30 cellular contexts compared by ENCODE assay signal in genomic region chr10:132402781-132403241, GRCh38. TPM values are rescaled to one million over a fixed set of nuclear protein-coding genes. Genes with fewer than 3 reads are reported as not detected.
DNase-seq lines count a peak whose midpoint lies in the region; ATAC-seq and TF ChIP-seq lines count a peak whose summit lies in the region.
"Had no signal": no experiment of that assay in that cellular context is flagged by ENCODE, and none has a peak within 500 bp of the region (broad histone marks: within the 10 kb centered on the region; RNA-seq: fewer than 3 reads in every experiment).

No MANE protein-coding gene starts in this region.

- no peak overlapping the region for H4K5ac ChIP-seq in IMR-90 (ENCODE audit: low read depth, low read length)

- DNase-seq in IMR-90 = no peak
- no peak for DNase-seq in colonic mucosa
- DNase-seq in lower lobe of right lung = peak; percentile 39
- peak; percentile 25 for DNase-seq in stomach
- no peak for DNase-seq in NCI-H2029 treated with DMSO at 0.1 percent for 48 hours (lab: John Stamatoyannopoulos, UW)
- no peak for DNase-seq in NCI-H774 (lab: John Stamatoyannopoulos, UW)
- no peak for DNase-seq in germinal center (ENCODE audit: low spot score)
- DNase-seq: activated B cell treated with CpG ODN at 0.5 μM for 24 hours; activated CD4-positive, alpha-beta T cell treated with anti-CD3 and anti-CD28 coated beads, Interleukin-2, amount 50 U/mL, for 1 hour; activated naive CD4-positive, alpha-beta T cell; activated T-cell treated with anti-CD3 and anti-CD28 coated beads, Interleukin-2, amount 50 U/mL, for 4 hours; Calu3; effector memory CD4-positive, alpha-beta T cell; erythroblast; foreskin fibroblast; mesendoderm; NCI-H1048; NCI-H1694; NCI-H2171; NCI-H510A treated with DMSO at 0.1 percent for 48 hours; NK-92 treated with Interleukin-12 subunit alpha and Interleukin-12 subunit beta, amount 100 ng/mL, for 24 hours; PC-9; uterus had no signal

- H3K9me3 ChIP-seq in IMR-90 (ENCODE audit: control insufficient read depth, insufficient read depth, low read length) = no peaks in the 10 kb centered on the region
- H3K9me3 ChIP-seq in colonic mucosa = no peaks in the 10 kb centered on the region
- no peaks in the 10 kb centered on the region for H3K9me3 ChIP-seq in lower lobe of right lung
- H3K9me3 ChIP-seq in stomach = no peaks in the 10 kb centered on the region
- H3K9me3 ChIP-seq: breast epithelium, uterus had no signal

- POLR2A ChIA-PET in IMR-90 (lab: Charles Lee; ENCODE audit: unreplicated experiment) = no interaction called here

- no peak overlapping the region for H2BK120ac ChIP-seq in IMR-90 (ENCODE audit: low read depth, low read length)

- H3K4me2 ChIP-seq in IMR-90 (ENCODE audit: low read depth, low read length) = no peak overlapping the region
- H3K4me2 ChIP-seq: smooth muscle cell had no signal

- no peak overlapping the region for H3K4ac ChIP-seq in IMR-90 (ENCODE audit: low read depth, low read length)

- no peak overlapping the region for H2AK5ac ChIP-seq in IMR-90 (ENCODE audit: low read depth, low read length)

- no peak overlapping the region for H4K91ac ChIP-seq in IMR-90 (ENCODE audit: insufficient read depth, low read depth, low read length)

- intact Hi-C loops in IMR-90 (cut with micrococcal nuclease) (no loop called here), colonic mucosa (cut with DNase I) (no loop called here), lower lobe of right lung (cut with DNase I) (no loop called here), stomach (cut with DNase I; ENCODE audit: low total_unique reads) (no loop called here)

- H2AK9ac ChIP-seq in IMR-90 (replicated peaks; ENCODE audit: low read depth, low read length, poor library complexity) = peak overlapping the region; percentile 15

- no peak for TF ChIP-seq RAD21 in IMR-90 (IDR thresholded peaks at IDR 0.05; ENCODE audit: low read length)

- H3K18ac ChIP-seq in IMR-90 (ENCODE audit: low read depth, low read length) = no peak overlapping the region

- TF ChIP-seq POLR2A in IMR-90 (IDR thresholded peaks at IDR 0.05; ENCODE audit: low read depth, low read length) = no peak
- TF ChIP-seq POLR2A in stomach (IDR thresholded peaks at IDR 0.05) = no peak

- no peak overlapping the region for H2BK20ac ChIP-seq in IMR-90 (ENCODE audit: low read depth, low read length)

- H3K4me1 ChIP-seq in IMR-90 (ENCODE audit: control insufficient read depth, insufficient read depth, low read length) (peaks cover 11% of the 10 kb centered on the region), colonic mucosa (peaks cover 52% of the 10 kb centered on the region), lower lobe of right lung (peaks cover 60% of the 10 kb centered on the region), stomach (peaks cover 80 to 98% (median 90%) of the 10 kb centered on the region in 4 donors)

- no peak overlapping the region for H2AFZ ChIP-seq in IMR-90 (replicated peaks; ENCODE audit: low read length, poor library complexity)
- H2AFZ ChIP-seq: PC-9 had no signal

- peaks cover 3% of the 10 kb centered on the region for H4K20me1 ChIP-seq in IMR-90 (ENCODE audit: insufficient read depth, low read length)

- BruUV-seq in IMR-90 (replicated peaks; lab: Mats Ljungman, UMichigan) = no TSS peak

- H3K9ac ChIP-seq in IMR-90 (ENCODE audit: low read depth, low read length) = no peak overlapping the region
- peak overlapping the region in 1 of 2 donors; percentile 96 for H3K9ac ChIP-seq in colonic mucosa (ENCODE audit: low read depth in 2 of 2, low read length in 2 of 2)

- H3K36me3 ChIP-seq in IMR-90 (ENCODE audit: control insufficient read depth, insufficient read depth, low read length) (peaks cover 18% of the 10 kb centered on the region; the same call in 1 of the 2 replicates), colonic mucosa (peaks cover 21% of the 10 kb centered on the region), lower lobe of right lung (peaks cover 29% of the 10 kb centered on the region), stomach (peaks cover 23 to 31% (median 28%) of the 10 kb centered on the region in 4 donors)
- H3K36me3 ChIP-seq: breast epithelium, uterus had no signal

- WGBS in IMR-90 (ENCODE audit: extremely low coverage in 2 of 2, insufficient read length in 1 of 2), 2 experiments = 81% methylated on average over 15 of the region's 24 CpGs; no CpG with 5 or more reads in 1 of the 2 experiments
- WGBS in stomach, 5 donors = 74 to 85% (median 78%) methylated on average over 11 to 24 of the region's 24 CpGs

- TF ChIP-seq CTCF in IMR-90 (conservative IDR thresholded peaks at IDR 0.05; ENCODE audit: low read depth, low read length) = no peak
- TF ChIP-seq CTCF in colonic mucosa (IDR thresholded peaks at IDR 0.05) = no peak
- no peak for TF ChIP-seq CTCF in lower lobe of right lung (IDR thresholded peaks at IDR 0.05)
- no peak for TF ChIP-seq CTCF in stomach (IDR thresholded peaks at IDR 0.05)

- peaks cover 5% of the 10 kb centered on the region; the same call in 1 of the 2 replicates for H3K9me1 ChIP-seq in IMR-90 (ENCODE audit: insufficient read depth, low read length)

- no peak for TF ChIP-seq EP300 in stomach (IDR thresholded peaks at IDR 0.05)

- no peak overlapping the region for H2BK5ac ChIP-seq in IMR-90 (ENCODE audit: low read depth, low read length, poor library complexity, severe bottlenecking)

- in situ Hi-C loops in IMR-90 (cut with MboI; ENCODE audit: low sequenced_read_pairs) = no loop called here

- dilution Hi-C loops in IMR-90 (cut with HindIII; ENCODE audit: low sequenced_read_pairs, unreplicated experiment) = no loop called here

- H3K56ac ChIP-seq in IMR-90 (ENCODE audit: extremely low read depth, insufficient read depth, low read length) = no peak overlapping the region

- no peak overlapping the region for H3K23ac ChIP-seq in IMR-90 (ENCODE audit: low read depth, low read length)

- peaks cover 6 to 27% of the 10 kb centered on the region in 2 experiments; a peak in 3 of 4 replicates for H3K79me1 ChIP-seq in IMR-90 (ENCODE audit: low read depth in 1 of 2, low read length in 2 of 2)

- H3K27ac ChIP-seq in IMR-90 (ENCODE audit: insufficient read depth, low read length) (no peak overlapping the region), colonic mucosa (peak overlapping the region; percentile 86), lower lobe of right lung (peak overlapping the region; percentile 80), stomach (peak overlapping the region; percentile 96 to 99 (median 98))
- H3K27ac ChIP-seq: C4-2B had no signal

- H3K27me3 ChIP-seq in IMR-90 (ENCODE audit: control insufficient read depth, insufficient read depth, low read length) = no peaks in the 10 kb centered on the region
- no peaks in the 10 kb centered on the region for H3K27me3 ChIP-seq in colonic mucosa
- no peaks in the 10 kb centered on the region for H3K27me3 ChIP-seq in lower lobe of right lung (ENCODE audit: low read depth)
- no peaks in the 10 kb centered on the region for H3K27me3 ChIP-seq in stomach
- H3K27me3 ChIP-seq: breast epithelium, uterus had no signal

- H3K14ac ChIP-seq in IMR-90 (replicated peaks; ENCODE audit: low read depth, low read length) = no peak overlapping the region

- no peak overlapping the region for H2BK15ac ChIP-seq in IMR-90 (ENCODE audit: low read depth, low read length)

- no peak overlapping the region for H4K8ac ChIP-seq in IMR-90 (ENCODE audit: low read depth in 2 of 2, low read length in 2 of 2)

- CTCF ChIA-PET in IMR-90 (lab: Yijun Ruan, JAX) = no interaction called here

- H3K4me3 ChIP-seq in IMR-90 (ENCODE audit: insufficient read depth, low read depth, low read length) (no peak overlapping the region), colonic mucosa (no peak overlapping the region), lower lobe of right lung (no peak overlapping the region), stomach (no peak overlapping the region)
- H3K4me3 ChIP-seq: breast epithelium, PC-9, smooth muscle cell, uterus had no signal

- ATAC-seq in IMR-90 (ENCODE audit: low read depth) (no peak), lower lobe of right lung (no peak), HG03025 (IDR thresholded peaks at IDR 0.05; ENCODE audit: low FRiP score, unreplicated experiment) (no peak)
- ATAC-seq: activated T-cell treated with anti-CD3 and anti-CD28 coated beads, Interleukin-2, amount 50 U/mL, for 4 hours; HCT116; left colon; naive thymus-derived CD8-positive, alpha-beta T cell had no signal

TF ChIP-seq in IMR-90, 13 proteins besides CTCF, POLR2A, EP300 and RAD21 (continues in another document):
- TF ChIP-seq RCOR1 (IDR thresholded peaks at IDR 0.05; ENCODE audit: insufficient replicate concordance, low read length) (no peak), MXI1 (IDR thresholded peaks at IDR 0.05; ENCODE audit: borderline replicate concordance, low read depth, low read length) (no peak), SMC3 (IDR thresholded peaks at IDR 0.05; ENCODE audit: low read depth, low read length) (no peak), MAFK (IDR thresholded peaks at IDR 0.05; ENCODE audit: low read depth, low read length) (no peak), USF2 (IDR thresholded peaks at IDR 0.05; ENCODE audit: low read depth, low read length) (no peak), NFE2L2 (IDR thresholded peaks at IDR 0.05; ENCODE audit: low read depth, low read length) (no peak), ELK1 (IDR thresholded peaks at IDR 0.05; ENCODE audit: borderline replicate concordance, low read depth, low read length) (no peak), MAZ (IDR thresholded peaks at IDR 0.05; ENCODE audit: borderline replicate concordance, low read depth, low read length) (no peak)

RNA-seq across cellular contexts. Expression of gene PWWP2B, which starts 5.8 kb away (rescaled TPM):
- total RNA-seq in IMR-90 (2012; rRNA removed) (1.9 and 2.2 TPM in 2 replicates), colonic mucosa (10 to 100 TPM; 33.8 to 61.0 TPM), lower lobe of right lung (25.2 TPM), stomach (100 to 1,000 TPM in 1 of 5 donors, 10 to 100 TPM in 3, 1 to 10 TPM in 1; 8.5 to 167 (median 22.9) TPM)
- polyA plus RNA-seq in IMR-90 (2012; rRNA removed) (1.7 and 2.1 TPM in 2 replicates), stomach (10 to 100 TPM; 14.2 to 24.4 (median 22.7) TPM)
- polyA plus RNA-seq in IMR-90 (2012; cell fraction: cytosol; rRNA removed) = 2.2 and 3.6 TPM in 2 replicates
- polyA plus RNA-seq in IMR-90 (2012; cell fraction: nucleus; rRNA removed; ENCODE audit: low replicate concordance) = 1.8 and 4.6 TPM in 2 replicates

Comparison
In these comparisons a context has a peak if more than half of its experiments do, and no peak if none do; other contexts are left out.
1. DNase-seq: peak in lower lobe of right lung (single experiment) and stomach (single experiment); none in IMR-90 (single experiment), colonic mucosa (single experiment), NCI-H2029 treated with DMSO at 0.1 percent for 48 hours (single experiment), NCI-H774 (single experiment) and germinal center (single experiment).